Comparison of ENCODE assay signal across 1 cellular context in the genomic region with DNA sequence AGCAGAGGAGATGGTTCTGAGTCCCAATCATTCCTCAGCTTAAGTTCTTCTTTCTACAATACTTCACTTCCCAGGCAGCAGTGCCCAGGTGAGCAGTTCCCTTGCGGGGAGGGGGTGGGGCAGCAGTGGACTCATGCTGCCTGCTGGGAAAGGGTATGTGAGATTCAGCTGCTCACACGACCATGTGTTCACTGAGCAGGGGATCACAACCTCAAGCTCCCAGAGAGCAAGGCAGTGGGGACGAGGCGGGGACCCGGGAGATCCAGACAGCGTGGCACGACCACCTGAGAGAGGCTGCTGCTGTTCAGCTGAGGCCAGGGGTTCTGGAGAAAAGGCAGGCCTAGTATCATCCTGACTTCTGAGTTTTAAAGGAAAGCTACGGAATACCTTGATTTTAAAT.
TF ChIP-seq lines count a peak whose summit lies in the region.

No MANE protein-coding gene starts in this region.

TF ChIP-seq in IMR-90, 13 proteins besides CTCF, POLR2A, EP300 and RAD21:
- TF ChIP-seq FOS (IDR thresholded peaks at IDR 0.05; ENCODE audit: low read depth, low read length) (no peak), CEBPB (IDR thresholded peaks at IDR 0.05; ENCODE audit: low read depth, low read length) (no peak), RFX5 (IDR thresholded peaks at IDR 0.05; ENCODE audit: low read depth, low read length) (no peak), CHD1 (IDR thresholded peaks at IDR 0.05; ENCODE audit: low read depth, low read length) (no peak), MXI1 (IDR thresholded peaks at IDR 0.05; ENCODE audit: borderline replicate concordance, low read depth, low read length) (no peak), BHLHE40 (IDR thresholded peaks at IDR 0.05; ENCODE audit: low read depth, low read length) (no peak), NFE2L2 (IDR thresholded peaks at IDR 0.05; ENCODE audit: low read depth, low read length) (no peak), MAFK (IDR thresholded peaks at IDR 0.05; ENCODE audit: low read depth, low read length) (no peak), RCOR1 (IDR thresholded peaks at IDR 0.05; ENCODE audit: insufficient replicate concordance, low read length) (no peak), MAZ (IDR thresholded peaks at IDR 0.05; ENCODE audit: borderline replicate concordance, low read depth, low read length) (no peak), SMC3 (IDR thresholded peaks at IDR 0.05; ENCODE audit: low read depth, low read length) (no peak)
- TF ChIP-seq, protein P1, sequence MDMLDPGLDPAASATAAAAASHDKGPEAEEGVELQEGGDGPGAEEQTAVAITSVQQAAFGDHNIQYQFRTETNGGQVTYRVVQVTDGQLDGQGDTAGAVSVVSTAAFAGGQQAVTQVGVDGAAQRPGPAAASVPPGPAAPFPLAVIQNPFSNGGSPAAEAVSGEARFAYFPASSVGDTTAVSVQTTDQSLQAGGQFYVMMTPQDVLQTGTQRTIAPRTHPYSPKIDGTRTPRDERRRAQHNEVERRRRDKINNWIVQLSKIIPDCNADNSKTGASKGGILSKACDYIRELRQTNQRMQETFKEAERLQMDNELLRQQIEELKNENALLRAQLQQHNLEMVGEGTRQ (IDR thresholded peaks at IDR 0.05; ENCODE audit: low read depth, low read length), result no peak
- TF ChIP-seq, protein P2, sequence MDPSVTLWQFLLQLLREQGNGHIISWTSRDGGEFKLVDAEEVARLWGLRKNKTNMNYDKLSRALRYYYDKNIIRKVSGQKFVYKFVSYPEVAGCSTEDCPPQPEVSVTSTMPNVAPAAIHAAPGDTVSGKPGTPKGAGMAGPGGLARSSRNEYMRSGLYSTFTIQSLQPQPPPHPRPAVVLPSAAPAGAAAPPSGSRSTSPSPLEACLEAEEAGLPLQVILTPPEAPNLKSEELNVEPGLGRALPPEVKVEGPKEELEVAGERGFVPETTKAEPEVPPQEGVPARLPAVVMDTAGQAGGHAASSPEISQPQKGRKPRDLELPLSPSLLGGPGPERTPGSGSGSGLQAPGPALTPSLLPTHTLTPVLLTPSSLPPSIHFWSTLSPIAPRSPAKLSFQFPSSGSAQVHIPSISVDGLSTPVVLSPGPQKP (IDR thresholded peaks at IDR 0.05; ENCODE audit: borderline replicate concordance, low read depth, low read length), result no peak
